Comparison of ENCODE assay signal across 1 cellular context in the genomic region with DNA sequence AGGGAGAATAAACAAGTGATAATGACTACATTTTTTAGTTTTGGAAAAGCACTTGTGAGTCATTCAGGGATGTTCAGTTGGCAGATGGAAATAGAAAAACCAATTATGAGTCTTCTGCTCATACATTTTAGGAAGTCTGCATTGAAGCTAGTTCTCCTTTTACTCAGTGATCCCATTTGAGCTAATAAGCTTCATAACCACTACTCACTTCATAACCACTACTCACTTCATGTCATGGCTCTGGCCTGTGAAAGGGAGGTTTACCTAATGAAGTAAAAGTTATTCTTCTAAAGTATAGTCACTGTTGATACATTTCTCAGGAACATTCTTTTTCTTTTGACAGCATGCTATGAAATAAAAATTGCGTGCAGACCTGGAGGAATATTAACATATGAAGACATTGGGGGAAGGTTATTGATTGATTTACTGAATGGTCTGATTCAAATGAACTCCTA.
TF ChIP-seq lines count a peak whose summit lies in the region.

No MANE protein-coding gene starts in this region.

TF ChIP-seq in GM23338, 12 proteins besides CTCF, POLR2A, EP300 and RAD21 (continued from another document):
- TF ChIP-seq, protein P1, sequence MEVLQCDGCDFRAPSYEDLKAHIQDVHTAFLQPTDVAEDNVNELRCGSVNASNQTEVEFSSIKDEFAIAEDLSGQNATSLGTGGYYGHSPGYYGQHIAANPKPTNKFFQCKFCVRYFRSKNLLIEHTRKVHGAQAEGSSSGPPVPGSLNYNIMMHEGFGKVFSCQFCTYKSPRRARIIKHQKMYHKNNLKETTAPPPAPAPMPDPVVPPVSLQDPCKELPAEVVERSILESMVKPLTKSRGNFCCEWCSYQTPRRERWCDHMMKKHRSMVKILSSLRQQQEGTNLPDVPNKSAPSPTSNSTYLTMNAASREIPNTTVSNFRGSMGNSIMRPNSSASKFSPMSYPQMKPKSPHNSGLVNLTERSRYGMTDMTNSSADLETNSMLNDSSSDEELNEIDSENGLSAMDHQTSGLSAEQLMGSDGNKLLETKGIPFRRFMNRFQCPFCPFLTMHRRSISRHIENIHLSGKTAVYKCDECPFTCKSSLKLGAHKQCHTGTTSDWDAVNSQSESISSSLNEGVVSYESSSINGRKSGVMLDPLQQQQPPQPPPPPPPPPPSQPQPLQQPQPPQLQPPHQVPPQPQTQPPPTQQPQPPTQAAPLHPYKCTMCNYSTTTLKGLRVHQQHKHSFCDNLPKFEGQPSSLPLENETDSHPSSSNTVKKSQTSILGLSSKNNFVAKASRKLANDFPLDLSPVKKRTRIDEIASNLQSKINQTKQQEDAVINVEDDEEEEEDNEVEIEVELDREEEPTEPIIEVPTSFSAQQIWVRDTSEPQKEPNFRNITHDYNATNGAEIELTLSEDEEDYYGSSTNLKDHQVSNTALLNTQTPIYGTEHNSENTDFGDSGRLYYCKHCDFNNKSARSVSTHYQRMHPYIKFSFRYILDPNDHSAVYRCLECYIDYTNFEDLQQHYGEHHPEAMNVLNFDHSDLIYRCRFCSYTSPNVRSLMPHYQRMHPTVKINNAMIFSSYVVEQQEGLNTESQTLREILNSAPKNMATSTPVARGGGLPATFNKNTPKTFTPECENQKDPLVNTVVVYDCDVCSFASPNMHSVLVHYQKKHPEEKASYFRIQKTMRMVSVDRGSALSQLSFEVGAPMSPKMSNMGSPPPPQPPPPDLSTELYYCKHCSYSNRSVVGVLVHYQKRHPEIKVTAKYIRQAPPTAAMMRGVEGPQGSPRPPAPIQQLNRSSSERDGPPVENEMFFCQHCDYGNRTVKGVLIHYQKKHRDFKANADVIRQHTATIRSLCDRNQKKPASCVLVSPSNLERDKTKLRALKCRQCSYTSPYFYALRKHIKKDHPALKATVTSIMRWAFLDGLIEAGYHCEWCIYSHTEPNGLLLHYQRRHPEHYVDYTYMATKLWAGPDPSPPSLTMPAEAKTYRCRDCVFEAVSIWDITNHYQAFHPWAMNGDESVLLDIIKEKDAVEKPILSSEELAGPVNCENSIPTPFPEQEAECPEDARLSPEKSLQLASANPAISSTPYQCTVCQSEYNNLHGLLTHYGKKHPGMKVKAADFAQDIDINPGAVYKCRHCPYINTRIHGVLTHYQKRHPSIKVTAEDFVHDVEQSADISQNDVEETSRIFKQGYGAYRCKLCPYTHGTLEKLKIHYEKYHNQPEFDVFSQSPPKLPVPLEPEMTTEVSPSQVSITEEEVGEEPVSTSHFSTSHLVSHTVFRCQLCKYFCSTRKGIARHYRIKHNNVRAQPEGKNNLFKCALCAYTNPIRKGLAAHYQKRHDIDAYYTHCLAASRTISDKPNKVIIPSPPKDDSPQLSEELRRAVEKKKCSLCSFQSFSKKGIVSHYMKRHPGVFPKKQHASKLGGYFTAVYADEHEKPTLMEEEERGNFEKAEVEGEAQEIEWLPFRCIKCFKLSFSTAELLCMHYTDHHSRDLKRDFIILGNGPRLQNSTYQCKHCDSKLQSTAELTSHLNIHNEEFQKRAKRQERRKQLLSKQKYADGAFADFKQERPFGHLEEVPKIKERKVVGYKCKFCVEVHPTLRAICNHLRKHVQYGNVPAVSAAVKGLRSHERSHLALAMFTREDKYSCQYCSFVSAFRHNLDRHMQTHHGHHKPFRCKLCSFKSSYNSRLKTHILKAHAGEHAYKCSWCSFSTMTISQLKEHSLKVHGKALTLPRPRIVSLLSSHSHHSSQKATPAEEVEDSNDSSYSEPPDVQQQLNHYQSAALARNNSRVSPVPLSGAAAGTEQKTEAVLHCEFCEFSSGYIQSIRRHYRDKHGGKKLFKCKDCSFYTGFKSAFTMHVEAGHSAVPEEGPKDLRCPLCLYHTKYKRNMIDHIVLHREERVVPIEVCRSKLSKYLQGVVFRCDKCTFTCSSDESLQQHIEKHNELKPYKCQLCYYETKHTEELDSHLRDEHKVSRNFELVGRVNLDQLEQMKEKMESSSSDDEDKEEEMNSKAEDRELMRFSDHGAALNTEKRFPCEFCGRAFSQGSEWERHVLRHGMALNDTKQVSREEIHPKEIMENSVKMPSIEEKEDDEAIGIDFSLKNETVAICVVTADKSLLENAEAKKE (CRISPR knock-in tag; IDR thresholded peaks at IDR 0.05) = no peak
- TF ChIP-seq, protein P2, sequence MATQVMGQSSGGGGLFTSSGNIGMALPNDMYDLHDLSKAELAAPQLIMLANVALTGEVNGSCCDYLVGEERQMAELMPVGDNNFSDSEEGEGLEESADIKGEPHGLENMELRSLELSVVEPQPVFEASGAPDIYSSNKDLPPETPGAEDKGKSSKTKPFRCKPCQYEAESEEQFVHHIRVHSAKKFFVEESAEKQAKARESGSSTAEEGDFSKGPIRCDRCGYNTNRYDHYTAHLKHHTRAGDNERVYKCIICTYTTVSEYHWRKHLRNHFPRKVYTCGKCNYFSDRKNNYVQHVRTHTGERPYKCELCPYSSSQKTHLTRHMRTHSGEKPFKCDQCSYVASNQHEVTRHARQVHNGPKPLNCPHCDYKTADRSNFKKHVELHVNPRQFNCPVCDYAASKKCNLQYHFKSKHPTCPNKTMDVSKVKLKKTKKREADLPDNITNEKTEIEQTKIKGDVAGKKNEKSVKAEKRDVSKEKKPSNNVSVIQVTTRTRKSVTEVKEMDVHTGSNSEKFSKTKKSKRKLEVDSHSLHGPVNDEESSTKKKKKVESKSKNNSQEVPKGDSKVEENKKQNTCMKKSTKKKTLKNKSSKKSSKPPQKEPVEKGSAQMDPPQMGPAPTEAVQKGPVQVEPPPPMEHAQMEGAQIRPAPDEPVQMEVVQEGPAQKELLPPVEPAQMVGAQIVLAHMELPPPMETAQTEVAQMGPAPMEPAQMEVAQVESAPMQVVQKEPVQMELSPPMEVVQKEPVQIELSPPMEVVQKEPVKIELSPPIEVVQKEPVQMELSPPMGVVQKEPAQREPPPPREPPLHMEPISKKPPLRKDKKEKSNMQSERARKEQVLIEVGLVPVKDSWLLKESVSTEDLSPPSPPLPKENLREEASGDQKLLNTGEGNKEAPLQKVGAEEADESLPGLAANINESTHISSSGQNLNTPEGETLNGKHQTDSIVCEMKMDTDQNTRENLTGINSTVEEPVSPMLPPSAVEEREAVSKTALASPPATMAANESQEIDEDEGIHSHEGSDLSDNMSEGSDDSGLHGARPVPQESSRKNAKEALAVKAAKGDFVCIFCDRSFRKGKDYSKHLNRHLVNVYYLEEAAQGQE (IDR thresholded peaks at IDR 0.05; ENCODE audit: unreplicated experiment) = no peak
- TF ChIP-seq POLR2AphosphoS5 (IDR thresholded peaks at IDR 0.05; ENCODE audit: low read depth) = no peak
- TF ChIP-seq ZNF331 (CRISPR knock-in tag; IDR thresholded peaks at IDR 0.05; ENCODE audit: low read depth) = no peak
